24 cellular contexts compared by ENCODE assay signal in genomic region chr17:16293918-16294317, GRCh38.
"Had no signal": no experiment of that assay in that cellular context is flagged by ENCODE, and none has a peak within 500 bp of the region (broad histone marks: within the 10 kb centered on the region; RNA-seq: fewer than 3 reads in every experiment).

No MANE protein-coding gene starts in this region.

- H3K4me1 ChIP-seq: left ventricle myocardium inferior, testis had no signal

- H3K4me3 Mint-ChIP-seq: activated naive CD8-positive, alpha-beta T cell treated with anti-CD3 and anti-CD28 coated beads, Interleukin-2, amount 10 ng/mL, durations not matched to agents 7 days and 5 days; activated T-cell treated with anti-CD3 and anti-CD28 coated beads, Interleukin-2, amount 50 U/mL, for 24 hours; naive thymus-derived CD4-positive, alpha-beta T cell; neural crest cell; stimulated activated naive B cell treated with anti-CD40 and anti-IgM and Interleukin-4, amounts not matched to agents 10 μg/mL and 1 μg/mL and 100 μg/mL, for 72 hours; T-cell; T-helper 2 cell treated with Interferon-gamma antibody and Interleukin-4, amounts not matched to agents 5 μg/mL and 100 μg/mL, for 36 hours; type B pancreatic cell had no signal

- H3K4me2 ChIP-seq: smooth muscle cell had no signal

- DNase-seq: activated CD4-positive, alpha-beta T cell treated with anti-CD3 and anti-CD28 coated beads, Interleukin-2, amount 50 U/mL, for 1 hour; activated CD4-positive, CD25-positive, alpha-beta regulatory T cell treated with anti-CD3 and anti-CD28 coated beads, Interleukin-2, amount 50 U/mL, for 72 hours; activated CD8-positive, alpha-beta memory T cell treated with anti-CD3 and anti-CD28 coated beads, Interleukin-2, amount 50 U/mL, for 4 hours; activated naive CD4-positive, alpha-beta T cell treated with Interleukin-2 at 50 U/mL for 16 hours; activated T-cell treated with anti-CD3 and anti-CD28 coated beads, Interleukin-2, amount 50 U/mL, for 24 hours; amygdala; cerebellar nuclear complex; cortex of kidney; kidney; left ventricle myocardium inferior; naive thymus-derived CD4-positive, alpha-beta T cell; posterior cingulate gyrus; right lobe of liver; stimulated activated CD4-positive, alpha-beta T cell treated with anti-CD3 and anti-CD28 coated beads, Interleukin-15, amount 100 ng/mL, for 24 hours; stimulated activated naive B cell treated with anti-CD40 and anti-IgM and Interleukin-4, amounts not matched to agents 10 μg/mL and 1 μg/mL and 100 μg/mL, for 72 hours; T-cell; testis had no signal

- H3K36me3 Mint-ChIP-seq: type B pancreatic cell had no signal

- H3K4me3 ChIP-seq: left ventricle myocardium inferior, right lobe of liver, smooth muscle cell, testis had no signal

- ATAC-seq: naive thymus-derived CD4-positive, alpha-beta T cell; SK-N-SH treated with all-trans-retinoic acid at 6 μM for 48 hours; T-cell had no signal

- H3K36me3 ChIP-seq: left ventricle myocardium inferior, right lobe of liver had no signal

- H3K27me3 Mint-ChIP-seq: activated naive CD8-positive, alpha-beta T cell treated with anti-CD3 and anti-CD28 coated beads, Interleukin-2, amount 10 ng/mL, durations not matched to agents 7 days and 5 days; activated T-cell treated with anti-CD3 and anti-CD28 coated beads, Interleukin-2, amount 50 U/mL, for 24 hours; naive thymus-derived CD4-positive, alpha-beta T cell; stimulated activated naive B cell treated with anti-CD40 and anti-IgM and Interleukin-4, amounts not matched to agents 10 μg/mL and 1 μg/mL and 100 μg/mL, for 72 hours; T-cell; type B pancreatic cell had no signal

- H3K9me3 ChIP-seq: left ventricle myocardium inferior, right lobe of liver, testis had no signal

- H3K27ac Mint-ChIP-seq: activated naive CD8-positive, alpha-beta T cell treated with anti-CD3 and anti-CD28 coated beads, Interleukin-2, amount 10 ng/mL, durations not matched to agents 7 days and 5 days; activated T-cell treated with anti-CD3 and anti-CD28 coated beads, Interleukin-2, amount 50 U/mL, for 24 hours; naive thymus-derived CD4-positive, alpha-beta T cell; stimulated activated naive B cell treated with anti-CD40 and anti-IgM and Interleukin-4, amounts not matched to agents 10 μg/mL and 1 μg/mL and 100 μg/mL, for 72 hours; T-cell; T-helper 2 cell treated with Interferon-gamma antibody and Interleukin-4, amounts not matched to agents 5 μg/mL and 100 μg/mL, for 36 hours; type B pancreatic cell had no signal

- H3K27me3 ChIP-seq: right lobe of liver, testis had no signal

- H3K27ac ChIP-seq: left ventricle myocardium inferior, VCaP had no signal

- H3K9me3 Mint-ChIP-seq: activated naive CD8-positive, alpha-beta T cell treated with anti-CD3 and anti-CD28 coated beads, Interleukin-2, amount 10 ng/mL, durations not matched to agents 7 days and 5 days; activated T-cell treated with anti-CD3 and anti-CD28 coated beads, Interleukin-2, amount 50 U/mL, for 24 hours; naive thymus-derived CD4-positive, alpha-beta T cell; neural crest cell; stimulated activated naive B cell treated with anti-CD40 and anti-IgM and Interleukin-4, amounts not matched to agents 10 μg/mL and 1 μg/mL and 100 μg/mL, for 72 hours; T-cell; T-helper 2 cell treated with Interferon-gamma antibody and Interleukin-4, amounts not matched to agents 5 μg/mL and 100 μg/mL, for 36 hours; type B pancreatic cell had no signal
